ENCODE assay signal across 13 cellular contexts in the genomic region with DNA sequence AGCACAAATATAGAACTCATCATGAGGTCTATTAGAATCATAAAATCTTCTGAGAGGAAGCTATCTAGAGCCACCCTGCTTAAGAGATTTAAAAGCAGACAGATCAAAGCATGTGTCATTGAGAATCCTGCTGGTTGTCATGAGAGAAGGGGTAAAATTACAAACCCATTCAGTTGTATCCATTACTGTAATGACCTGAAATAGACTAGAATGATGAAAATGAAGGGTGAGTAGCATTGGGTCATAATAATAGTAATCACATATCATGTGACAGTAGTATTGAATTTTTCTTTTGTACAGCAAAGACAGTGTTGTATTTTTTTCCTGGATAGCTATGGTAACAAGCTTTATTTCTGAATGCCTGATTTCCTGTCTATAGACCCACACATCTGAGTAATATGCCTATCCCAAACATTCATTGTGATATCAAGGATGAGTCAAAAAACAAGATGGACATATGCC.
DNase-seq lines count a peak whose midpoint lies in the region; TF ChIP-seq lines count a peak whose summit lies in the region.
"Had no signal": no experiment of that assay in that cellular context is flagged by ENCODE, and none has a peak within 500 bp of the region (broad histone marks: within the 10 kb centered on the region; RNA-seq: fewer than 3 reads in every experiment).

No MANE protein-coding gene starts in this region.

- H3K27ac ChIP-seq in SJSA1 (peak overlapping the region; percentile 12; the same call in 1 of the 2 replicates), skeletal muscle tissue (ENCODE audit: low read depth, low read length) (peak overlapping the region; percentile 26), colonic mucosa (no peak overlapping the region)

- H3K4me1 ChIP-seq in SJSA1 (replicated peaks) (peaks cover 17% of the 10 kb centered on the region), skeletal muscle tissue (ENCODE audit: control insufficient read depth in 3 of 3, insufficient read depth in 3 of 3, low read length in 3 of 3) (peaks cover 5 to 12% (median 8%) of the 10 kb centered on the region in 3 donors), colonic mucosa (no peaks in the 10 kb centered on the region)

- H3K9me3 ChIP-seq in SJSA1 (replicated peaks) (no peaks in the 10 kb centered on the region), skeletal muscle tissue (ENCODE audit: control insufficient read depth in 3 of 3, low read length in 3 of 3) (no peaks in the 10 kb centered on the region), colonic mucosa (no peaks in the 10 kb centered on the region)

- intact Hi-C loops in colonic mucosa (cut with DNase I): no loop called here

- no peaks in the 10 kb centered on the region for H3K27me3 ChIP-seq in SJSA1 (replicated peaks)
- H3K27me3 ChIP-seq in skeletal muscle tissue (ENCODE audit: control insufficient read depth in 3 of 3, insufficient read depth in 3 of 3, low read length in 3 of 3): no peaks in the 10 kb centered on the region
- no peaks in the 10 kb centered on the region for H3K27me3 ChIP-seq in colonic mucosa

- H3K36me3 ChIP-seq in SJSA1 (no peaks in the 10 kb centered on the region), skeletal muscle tissue (ENCODE audit: control insufficient read depth in 3 of 3, insufficient read depth in 3 of 3, low read length in 3 of 3) (no peaks in the 10 kb centered on the region), colonic mucosa (no peaks in the 10 kb centered on the region)

- H3K4me3 ChIP-seq in SJSA1 (no peak overlapping the region), fibroblast of villous mesenchyme (ENCODE audit: low read depth, low read length) (no peak overlapping the region), skeletal muscle tissue (ENCODE audit: low read length in 3 of 3) (no peak overlapping the region), colonic mucosa (no peak overlapping the region)

- no peak overlapping the region for H3K9ac ChIP-seq in skeletal muscle tissue (ENCODE audit: low read depth in 1 of 3, low read length in 3 of 3)
- H3K9ac ChIP-seq in colonic mucosa (ENCODE audit: low read depth in 2 of 2, low read length in 2 of 2): no peak overlapping the region

- DNase-seq in NCI-H1436 (lab: John Stamatoyannopoulos, UW) (peak; percentile 84), SJSA1 (ENCODE audit: low read depth in 1 of 2, low spot score in 2 of 2) (no peak), fibroblast of villous mesenchyme (ENCODE audit: low read depth) (peak; percentile 34), C1 segment of cervical spinal cord (lab: John Stamatoyannopoulos, UW) (no peak), ACHN (no peak), colonic mucosa (no peak)
- DNase-seq: activated B cell treated with CpG ODN at 0.5 μM for 24 hours; activated naive CD4-positive, alpha-beta T cell; endodermal cell; left ventricle myocardium superior; NCI-H774; stimulated activated CD4-positive, alpha-beta T cell treated with anti-CD3 and anti-CD28 coated beads, Interleukin-12 subunit alpha, Interleukin-12 subunit beta, amount 100 ng/mL, for 4 hours had no signal

- in situ Hi-C loops in ACHN (cut with HindIII; ENCODE audit: low pct_ligation_motif_present, low pct_unique_long_range_greater_than_20kb, low sequenced_read_pairs): no loop called here

- TF ChIP-seq CTCF in fibroblast of villous mesenchyme (IDR thresholded peaks at IDR 0.05; ENCODE audit: insufficient read depth, low read depth, low read length) (no peak), colonic mucosa (IDR thresholded peaks at IDR 0.05) (no peak)

Comparison
In these comparisons a context has a peak if more than half of its experiments do, and no peak if none do; other contexts are left out.
1. DNase-seq: peak in NCI-H1436 (single experiment) and fibroblast of villous mesenchyme (single experiment); none in SJSA1 (0 of 2), C1 segment of cervical spinal cord (0 of 14), ACHN (single experiment) and colonic mucosa (single experiment).